ENCODE assay signal across 1 cellular context in the genomic region with DNA sequence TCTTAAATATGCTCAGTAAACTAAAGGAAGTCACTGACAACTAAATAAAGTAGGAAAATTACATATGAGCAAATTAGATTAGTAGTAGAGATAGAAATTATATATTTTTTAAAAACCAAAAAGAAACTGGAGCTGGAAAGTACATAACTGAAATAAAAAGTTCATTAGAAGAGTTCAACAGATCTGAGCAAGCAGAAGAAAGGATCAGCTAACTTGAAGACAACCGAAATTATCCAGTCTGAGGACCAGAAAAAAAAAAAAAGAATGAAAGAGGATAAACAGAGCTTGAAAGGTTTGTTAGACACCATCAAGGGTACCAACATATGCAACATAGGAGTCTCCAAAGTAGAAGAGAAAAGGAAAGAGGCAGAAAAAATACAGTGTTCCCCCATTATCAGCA. TPM values are rescaled to one million over a fixed set of nuclear protein-coding genes. Genes with fewer than 3 reads are reported as not detected.
"Had no signal": no experiment of that assay in that cellular context is flagged by ENCODE, and none has a peak within 500 bp of the region (broad histone marks: within the 10 kb centered on the region; RNA-seq: fewer than 3 reads in every experiment).

No MANE protein-coding gene starts in this region.

RNA-seq across cellular contexts. Expression of gene TPPP, which starts 26.2 kb away (rescaled TPM):
- total RNA-seq: activated T-helper 1 cell treated with anti-CD3 and anti-CD28 coated beads, Interleukin-12 subunit alpha, Interleukin-12 subunit beta, Interleukin-2, Interleukin-4 antibody, amounts not matched to agents 30 ng/mL and 10 ng/mL and 1 ng/mL, durations not matched to agents 14 hours and 24 hours and 36 hours had no signal
